ENCODE assay signal across 1 cellular context in the genomic region with DNA sequence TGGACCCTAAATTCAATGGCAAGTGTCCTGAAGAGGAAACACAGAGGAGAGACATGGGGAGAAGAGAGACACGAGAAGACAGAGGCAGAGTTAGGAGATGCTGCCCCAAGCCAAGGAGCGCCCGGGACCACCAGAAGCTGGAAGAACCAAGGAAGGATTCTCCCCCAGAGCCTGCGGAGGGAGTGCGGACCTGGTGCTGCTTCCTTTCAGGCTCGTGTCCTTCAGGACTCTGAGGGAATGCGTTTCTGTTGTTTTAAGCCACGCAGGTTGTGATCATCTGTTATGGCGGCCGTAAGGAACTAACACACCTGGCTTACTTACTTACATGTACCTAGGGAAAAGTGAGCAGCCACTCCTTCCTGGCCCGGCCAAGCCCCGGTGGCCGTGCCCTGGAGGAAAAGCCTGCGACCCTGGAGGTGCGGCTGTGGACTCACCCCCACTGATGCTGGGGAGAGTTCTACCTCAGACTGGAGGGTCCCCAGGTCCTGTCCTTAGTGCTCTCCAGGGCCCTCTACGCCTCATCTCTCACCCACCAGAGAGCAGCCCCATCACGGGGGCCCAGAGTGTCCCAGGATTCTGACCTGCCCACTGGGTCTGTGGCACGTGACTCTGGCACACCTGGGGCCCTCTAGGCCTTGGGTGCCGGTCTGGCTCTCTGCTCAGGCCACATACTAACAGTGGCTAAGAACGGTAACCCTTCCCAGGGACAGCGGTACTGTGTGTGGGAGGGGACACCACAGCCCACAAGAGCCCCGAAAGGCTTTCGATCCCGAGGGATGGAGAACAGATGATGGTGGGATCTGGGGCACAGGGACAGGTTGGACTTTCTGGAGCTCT.
TF ChIP-seq lines count a peak whose summit lies in the region.

No MANE protein-coding gene starts in this region.

TF ChIP-seq in IMR-90, 13 proteins besides CTCF, POLR2A, EP300 and RAD21:
- TF ChIP-seq MAFK (IDR thresholded peaks at IDR 0.05; ENCODE audit: low read depth, low read length) (no peak), CHD1 (IDR thresholded peaks at IDR 0.05; ENCODE audit: low read depth, low read length) (no peak), NFE2L2 (IDR thresholded peaks at IDR 0.05; ENCODE audit: low read depth, low read length) (no peak), MAZ (IDR thresholded peaks at IDR 0.05; ENCODE audit: borderline replicate concordance, low read depth, low read length) (no peak), CEBPB (IDR thresholded peaks at IDR 0.05; ENCODE audit: low read depth, low read length) (no peak), BHLHE40 (IDR thresholded peaks at IDR 0.05; ENCODE audit: low read depth, low read length) (no peak), FOS (IDR thresholded peaks at IDR 0.05; ENCODE audit: low read depth, low read length) (no peak), MXI1 (IDR thresholded peaks at IDR 0.05; ENCODE audit: borderline replicate concordance, low read depth, low read length) (no peak), RCOR1 (IDR thresholded peaks at IDR 0.05; ENCODE audit: insufficient replicate concordance, low read length) (no peak), SMC3 (IDR thresholded peaks at IDR 0.05; ENCODE audit: low read depth, low read length) (no peak), RFX5 (IDR thresholded peaks at IDR 0.05; ENCODE audit: low read depth, low read length) (no peak)
- TF ChIP-seq, protein P1, sequence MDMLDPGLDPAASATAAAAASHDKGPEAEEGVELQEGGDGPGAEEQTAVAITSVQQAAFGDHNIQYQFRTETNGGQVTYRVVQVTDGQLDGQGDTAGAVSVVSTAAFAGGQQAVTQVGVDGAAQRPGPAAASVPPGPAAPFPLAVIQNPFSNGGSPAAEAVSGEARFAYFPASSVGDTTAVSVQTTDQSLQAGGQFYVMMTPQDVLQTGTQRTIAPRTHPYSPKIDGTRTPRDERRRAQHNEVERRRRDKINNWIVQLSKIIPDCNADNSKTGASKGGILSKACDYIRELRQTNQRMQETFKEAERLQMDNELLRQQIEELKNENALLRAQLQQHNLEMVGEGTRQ (IDR thresholded peaks at IDR 0.05; ENCODE audit: low read depth, low read length) = no peak
- TF ChIP-seq, protein P2, sequence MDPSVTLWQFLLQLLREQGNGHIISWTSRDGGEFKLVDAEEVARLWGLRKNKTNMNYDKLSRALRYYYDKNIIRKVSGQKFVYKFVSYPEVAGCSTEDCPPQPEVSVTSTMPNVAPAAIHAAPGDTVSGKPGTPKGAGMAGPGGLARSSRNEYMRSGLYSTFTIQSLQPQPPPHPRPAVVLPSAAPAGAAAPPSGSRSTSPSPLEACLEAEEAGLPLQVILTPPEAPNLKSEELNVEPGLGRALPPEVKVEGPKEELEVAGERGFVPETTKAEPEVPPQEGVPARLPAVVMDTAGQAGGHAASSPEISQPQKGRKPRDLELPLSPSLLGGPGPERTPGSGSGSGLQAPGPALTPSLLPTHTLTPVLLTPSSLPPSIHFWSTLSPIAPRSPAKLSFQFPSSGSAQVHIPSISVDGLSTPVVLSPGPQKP (IDR thresholded peaks at IDR 0.05; ENCODE audit: borderline replicate concordance, low read depth, low read length) = no peak
TF ChIP-seq in IMR-90: peak in this region for 0.
